Comparison of ENCODE assay signal across 26 cellular contexts in the genomic region with DNA sequence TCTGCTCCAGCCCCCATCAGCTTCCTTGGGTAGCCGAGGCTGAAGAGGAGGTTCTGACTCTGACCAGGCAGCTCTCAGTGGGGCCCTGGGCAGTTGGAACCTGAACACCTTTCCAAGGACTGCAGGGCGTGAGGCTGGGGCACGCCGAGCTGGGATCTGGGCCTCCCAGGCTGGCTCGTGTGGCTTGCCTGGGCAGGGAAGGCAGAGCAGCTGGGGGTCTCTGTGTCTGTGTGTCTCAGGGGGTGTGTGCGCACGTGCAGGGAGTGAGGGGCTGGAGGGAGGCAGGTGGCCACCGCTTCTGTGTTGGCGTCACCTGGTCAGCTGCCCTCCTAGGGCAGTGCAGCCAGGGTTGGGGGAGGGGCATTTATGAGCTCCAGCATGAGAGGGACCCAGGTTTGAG. TPM values are rescaled to one million over a fixed set of nuclear protein-coding genes. Genes with fewer than 3 reads are reported as not detected.
DNase-seq lines count a peak whose midpoint lies in the region; ATAC-seq and TF ChIP-seq lines count a peak whose summit lies in the region.
"Had no signal": no experiment of that assay in that cellular context is flagged by ENCODE, and none has a peak within 500 bp of the region (broad histone marks: within the 10 kb centered on the region; RNA-seq: fewer than 3 reads in every experiment).

No MANE protein-coding gene starts in this region.

- no peak overlapping the region for H3K56ac ChIP-seq in IMR-90 (ENCODE audit: extremely low read depth, insufficient read depth, low read length)

- H2BK120ac ChIP-seq in IMR-90 (ENCODE audit: low read depth, low read length): no peak overlapping the region

- no peak for TF ChIP-seq RAD21 in IMR-90 (IDR thresholded peaks at IDR 0.05; ENCODE audit: low read length)

- no peak overlapping the region for H2AK5ac ChIP-seq in IMR-90 (ENCODE audit: low read depth, low read length)

- H3K4me3 Mint-ChIP-seq in CD4-positive, alpha-beta T cell: no peak overlapping the region
- H3K4me3 Mint-ChIP-seq: activated CD4-positive, alpha-beta T cell treated with anti-CD3 and anti-CD28 coated beads, Interleukin-2, amount 10 ng/mL, durations not matched to agents 7 days and 5 days; activated naive CD8-positive, alpha-beta T cell treated with anti-CD3 and anti-CD28 coated beads, Interleukin-2, amount 50 U/mL, for 24 hours; activated T-cell treated with anti-CD3 and anti-CD28 coated beads, Interleukin-2, amount 50 U/mL, for 4 hours; type B pancreatic cell had no signal

- intact Hi-C loops in CD4-positive, alpha-beta T cell (cut with DNase I, micrococcal nuclease): loop anchor here in 1 of 2 experiments (10.0 kb wide), 1 partner anchor 456 kb away; a partner anchor contains a TSS
- intact Hi-C loops in IMR-90 (cut with micrococcal nuclease): no loop called here

- no peak overlapping the region for H2BK5ac ChIP-seq in IMR-90 (ENCODE audit: low read depth, low read length, poor library complexity, severe bottlenecking)

- H3K27me3 Mint-ChIP-seq in CD4-positive, alpha-beta T cell: no peaks in the 10 kb centered on the region

- TF ChIP-seq CTCF in CD4-positive, alpha-beta T cell (IDR thresholded peaks at IDR 0.05): no peak
- TF ChIP-seq CTCF in IMR-90 (conservative IDR thresholded peaks at IDR 0.05; ENCODE audit: low read depth, low read length): no peak

- H3K9me3 ChIP-seq in CD4-positive, alpha-beta T cell (ENCODE audit: control insufficient read depth, low read length): no peaks in the 10 kb centered on the region
- no peaks in the 10 kb centered on the region for H3K9me3 ChIP-seq in IMR-90 (ENCODE audit: control insufficient read depth, insufficient read depth, low read length)
- no peaks in the 10 kb centered on the region for H3K9me3 ChIP-seq in skeletal muscle satellite cell (replicated peaks; ENCODE audit: low read length)
- H3K9me3 ChIP-seq: stomach had no signal

- H2BK15ac ChIP-seq in IMR-90 (ENCODE audit: low read depth, low read length): no peak overlapping the region

- H3K23ac ChIP-seq in IMR-90 (ENCODE audit: low read depth, low read length): no peak overlapping the region

- H4K91ac ChIP-seq in IMR-90 (ENCODE audit: insufficient read depth, low read depth, low read length): no peak overlapping the region

- WGBS in IMR-90 (ENCODE audit: extremely low coverage in 2 of 2, insufficient read length in 1 of 2), 2 experiments: 75% methylated on average over 6 of the region's 9 CpGs; no CpG with 5 or more reads in 1 of the 2 experiments

- peak overlapping the region; percentile 5 for H2AK9ac ChIP-seq in IMR-90 (replicated peaks; ENCODE audit: low read depth, low read length, poor library complexity)

- H3K9me3 Mint-ChIP-seq in CD4-positive, alpha-beta T cell: no peaks in the 10 kb centered on the region
- H3K9me3 Mint-ChIP-seq: activated CD4-positive, alpha-beta T cell treated with anti-CD3 and anti-CD28 coated beads, Interleukin-2, amount 10 ng/mL, durations not matched to agents 7 days and 5 days; activated naive CD8-positive, alpha-beta T cell treated with anti-CD3 and anti-CD28 coated beads, Interleukin-2, amount 50 U/mL, for 24 hours; activated T-cell treated with anti-CD3 and anti-CD28 coated beads, Interleukin-2, amount 50 U/mL, for 4 hours; IgD-negative memory B cell; type B pancreatic cell had no signal

- dilution Hi-C loops in IMR-90 (cut with HindIII; ENCODE audit: low sequenced_read_pairs, unreplicated experiment): no loop called here

- no peak overlapping the region for H4K8ac ChIP-seq in IMR-90 (ENCODE audit: low read depth in 2 of 2, low read length in 2 of 2)

- H2AFZ ChIP-seq in IMR-90 (replicated peaks; ENCODE audit: low read length, poor library complexity): no peak overlapping the region

- no peaks in the 10 kb centered on the region for H3K79me1 ChIP-seq in IMR-90 (ENCODE audit: low read depth in 1 of 2, low read length in 2 of 2)

- H4K20me1 ChIP-seq in IMR-90 (ENCODE audit: insufficient read depth, low read length): peaks cover 3% of the 10 kb centered on the region; the same call in 1 of the 2 replicates

- H3K14ac ChIP-seq in IMR-90 (replicated peaks; ENCODE audit: low read depth, low read length): no peak overlapping the region

- CTCF ChIA-PET in CD4-positive, alpha-beta T cell (lab: Charles Lee): no interaction called here
- CTCF ChIA-PET in IMR-90 (lab: Yijun Ruan, JAX): no interaction called here

- no peaks in the 10 kb centered on the region for H3K27me3 ChIP-seq in CD4-positive, alpha-beta T cell (ENCODE audit: control insufficient read depth, insufficient read depth, low read length)
- H3K27me3 ChIP-seq in IMR-90 (ENCODE audit: control insufficient read depth, insufficient read depth, low read length): peaks cover 45% of the 10 kb centered on the region
- H3K27me3 ChIP-seq in layer of hippocampus (ENCODE audit: control insufficient read depth, insufficient read depth, low read length): no peaks in the 10 kb centered on the region
- peaks cover 71% of the 10 kb centered on the region for H3K27me3 ChIP-seq in skeletal muscle satellite cell (ENCODE audit: control insufficient read depth, insufficient read depth, low read length)

- H2BK20ac ChIP-seq in IMR-90 (ENCODE audit: low read depth, low read length): no peak overlapping the region

- H3K18ac ChIP-seq in IMR-90 (ENCODE audit: low read depth, low read length): no peak overlapping the region

- no peak for DNase-seq in CD4-positive, alpha-beta T cell
- DNase-seq in IMR-90 (no peak), 8988T (no peak), DMS53 (lab: John Stamatoyannopoulos, UW) (no peak)
- DNase-seq in activated CD8-positive, alpha-beta memory T cell treated with anti-CD3 and anti-CD28 coated beads, Interleukin-2, amount 50 U/mL, for 4 hours: no peak
- DNase-seq: activated CD4-positive, alpha-beta T cell treated with anti-CD3 and anti-CD28 coated beads, Interleukin-2, amount 10 ng/mL, durations not matched to agents 7 days and 5 days; activated naive CD8-positive, alpha-beta T cell treated with anti-CD3 and anti-CD28 coated beads, Interleukin-2, amount 50 U/mL, for 24 hours; activated T-cell treated with anti-CD3 and anti-CD28 coated beads, Interleukin-2, amount 50 U/mL, for 4 hours; cerebellar nuclear complex; NCI-H1092; NCI-H187; NCI-H526; SIG-M5; stimulated activated CD8-positive, alpha-beta memory T cell treated with anti-CD3 and anti-CD28 coated beads, Interleukin-4, amount 100 ng/mL, for 48 hours; SW 1271; T-helper 9 cell; WERI-Rb-1 had no signal

- peak overlapping the region; percentile 40 for H3K27ac Mint-ChIP-seq in CD4-positive, alpha-beta T cell
- H3K27ac Mint-ChIP-seq: activated CD4-positive, alpha-beta T cell treated with anti-CD3 and anti-CD28 coated beads, Interleukin-2, amount 10 ng/mL, durations not matched to agents 7 days and 5 days; activated naive CD8-positive, alpha-beta T cell treated with anti-CD3 and anti-CD28 coated beads, Interleukin-2, amount 50 U/mL, for 24 hours; IgD-negative memory B cell had no signal

- POLR2A ChIA-PET in CD4-positive, alpha-beta T cell (lab: Charles Lee): no interaction called here
- POLR2A ChIA-PET in IMR-90 (lab: Charles Lee; ENCODE audit: unreplicated experiment): no interaction called here

- BruUV-seq in IMR-90 (replicated peaks; lab: Mats Ljungman, UMichigan): no TSS peak

- no peak for ATAC-seq in CD4-positive, alpha-beta T cell (ENCODE audit: poor library complexity)
- ATAC-seq in IMR-90 (ENCODE audit: low read depth): no peak
- ATAC-seq: activated naive CD8-positive, alpha-beta T cell treated with anti-CD3 and anti-CD28 coated beads, Interleukin-2, amount 50 U/mL, for 24 hours; activated T-cell treated with anti-CD3 and anti-CD28 coated beads, Interleukin-2, amount 50 U/mL, for 4 hours had no signal

- H3K36me3 ChIP-seq in IMR-90 (ENCODE audit: control insufficient read depth, insufficient read depth, low read length): no peaks in the 10 kb centered on the region
- H3K36me3 ChIP-seq in skeletal muscle satellite cell (ENCODE audit: insufficient read depth, low read length): no peaks in the 10 kb centered on the region
- H3K36me3 ChIP-seq: WERI-Rb-1 had no signal

- H3K4me2 ChIP-seq in IMR-90 (ENCODE audit: low read depth, low read length) (no peak overlapping the region), skeletal muscle satellite cell (ENCODE audit: low read length) (peak overlapping the region; percentile 55)

- no peaks in the 10 kb centered on the region for H3K36me3 Mint-ChIP-seq in CD4-positive, alpha-beta T cell (ENCODE audit: low read depth)
- H3K36me3 Mint-ChIP-seq: CD14-positive monocyte, IgD-negative memory B cell, type B pancreatic cell had no signal

- no peak overlapping the region for H4K5ac ChIP-seq in IMR-90 (ENCODE audit: low read depth, low read length)

- peaks cover 5% of the 10 kb centered on the region for H3K4me1 Mint-ChIP-seq in CD4-positive, alpha-beta T cell (ENCODE audit: low read depth)
- H3K4me1 Mint-ChIP-seq: activated CD4-positive, alpha-beta T cell treated with anti-CD3 and anti-CD28 coated beads, Interleukin-2, amount 10 ng/mL, durations not matched to agents 7 days and 5 days had no signal

- no peaks in the 10 kb centered on the region for H3K9me1 ChIP-seq in IMR-90 (ENCODE audit: insufficient read depth, low read length)

- H3K9ac ChIP-seq in IMR-90 (ENCODE audit: low read depth, low read length): no peak overlapping the region
- no peak overlapping the region for H3K9ac ChIP-seq in skeletal muscle satellite cell (ENCODE audit: low read depth, low read length)

- H3K4me3 ChIP-seq in IMR-90 (ENCODE audit: insufficient read depth, low read depth, low read length) (no peak overlapping the region), skeletal muscle satellite cell (ENCODE audit: low read length) (no peak overlapping the region)

- in situ Hi-C loops in IMR-90 (cut with MboI; ENCODE audit: low sequenced_read_pairs): loop anchor here (10.0 kb wide), 2 partner anchors 196 to 456 kb away; a partner anchor contains a TSS

- no peak overlapping the region for H3K27ac ChIP-seq in CD4-positive, alpha-beta T cell (ENCODE audit: low read depth, low read length)
- H3K27ac ChIP-seq in IMR-90 (ENCODE audit: insufficient read depth, low read length) (no peak overlapping the region), layer of hippocampus (ENCODE audit: low read depth, low read length) (peak overlapping the region; percentile 42)
- H3K27ac ChIP-seq: WERI-Rb-1 had no signal

- no peak for TF ChIP-seq POLR2A in IMR-90 (IDR thresholded peaks at IDR 0.05; ENCODE audit: low read depth, low read length)

- peaks cover 1% of the 10 kb centered on the region; the same call in 1 of the 2 replicates for H3K4me1 ChIP-seq in IMR-90 (ENCODE audit: control insufficient read depth, insufficient read depth, low read length)
- H3K4me1 ChIP-seq in skeletal muscle satellite cell (ENCODE audit: control insufficient read depth, insufficient read depth, low read length): peaks cover 7% of the 10 kb centered on the region

- H3K4ac ChIP-seq in IMR-90 (ENCODE audit: low read depth, low read length): no peak overlapping the region

RNA-seq across cellular contexts. Expression of a gene that starts 4.3 kb away (rescaled TPM):
- 1 to 10 TPM; 1.2 to 1.3 TPM for total RNA-seq in CD4-positive, alpha-beta T cell
- not detected in 2 replicates for total RNA-seq in IMR-90 (2012; rRNA removed)
- not detected in 2 replicates for polyA plus RNA-seq in IMR-90 (2012; rRNA removed)
- 0.02 TPM in 1 of 2 replicates, not detected in the other for polyA plus RNA-seq in IMR-90 (2012; cell fraction: cytosol; rRNA removed)
- 0.04 TPM in 1 of 2 replicates, not detected in the other for polyA plus RNA-seq in IMR-90 (2012; cell fraction: nucleus; rRNA removed; ENCODE audit: low replicate concordance)
- under 0.01 and 0.44 TPM in 2 replicates for total RNA-seq in skeletal muscle satellite cell (2012; rRNA removed)
- total RNA-seq: activated CD4-positive, alpha-beta T cell treated with anti-CD3 and anti-CD28 coated beads, Interleukin-2, amount 10 ng/mL, durations not matched to agents 7 days and 5 days; Daoy; pulmonary artery endothelial cell had no signal
- polyA plus RNA-seq: CD14-positive monocyte, IgD-negative memory B cell had no signal

RNA-seq across cellular contexts. Expression of a gene that starts 14.1 kb away (rescaled TPM):
- not detected for total RNA-seq in CD4-positive, alpha-beta T cell
- not detected in 2 replicates for total RNA-seq in IMR-90 (2012; rRNA removed)
- polyA plus RNA-seq in IMR-90 (2012; rRNA removed): not detected in 2 replicates
- polyA plus RNA-seq in IMR-90 (2012; cell fraction: cytosol; rRNA removed): not detected in 2 replicates
- polyA plus RNA-seq in IMR-90 (2012; cell fraction: nucleus; rRNA removed; ENCODE audit: low replicate concordance): not detected in 2 replicates
- total RNA-seq in skeletal muscle satellite cell (2012; rRNA removed): 4.4 TPM in 1 of 2 replicates, not detected in the other
- total RNA-seq: activated CD4-positive, alpha-beta T cell treated with anti-CD3 and anti-CD28 coated beads, Interleukin-2, amount 10 ng/mL, durations not matched to agents 7 days and 5 days; activated T-cell treated with anti-CD3 and anti-CD28 coated beads, Interleukin-2, amount 50 U/mL, for 4 hours; Daoy; lung microvascular endothelial cell; pulmonary artery endothelial cell; stomach had no signal
- polyA plus RNA-seq: CD14-positive monocyte, IgD-negative memory B cell, stomach had no signal

RNA-seq across cellular contexts. Expression of a gene that starts 60.0 kb away (rescaled TPM):
- 1 to 10 TPM; 1.8 to 3.2 TPM for total RNA-seq in CD4-positive, alpha-beta T cell
- 2.9 and 3.1 TPM in 2 replicates for total RNA-seq in IMR-90 (2012; rRNA removed)
- 8.5 and 9.3 TPM in 2 replicates for polyA plus RNA-seq in IMR-90 (2012; rRNA removed)
- polyA plus RNA-seq in IMR-90 (2012; cell fraction: cytosol; rRNA removed): 3.0 and 11.7 TPM in 2 replicates
- polyA plus RNA-seq in IMR-90 (2012; cell fraction: nucleus; rRNA removed; ENCODE audit: low replicate concordance): 8.5 and 22.8 TPM in 2 replicates
- 23.2 and 28.4 TPM in 2 replicates for total RNA-seq in skeletal muscle satellite cell (2012; rRNA removed)
